In the genomic region with DNA sequence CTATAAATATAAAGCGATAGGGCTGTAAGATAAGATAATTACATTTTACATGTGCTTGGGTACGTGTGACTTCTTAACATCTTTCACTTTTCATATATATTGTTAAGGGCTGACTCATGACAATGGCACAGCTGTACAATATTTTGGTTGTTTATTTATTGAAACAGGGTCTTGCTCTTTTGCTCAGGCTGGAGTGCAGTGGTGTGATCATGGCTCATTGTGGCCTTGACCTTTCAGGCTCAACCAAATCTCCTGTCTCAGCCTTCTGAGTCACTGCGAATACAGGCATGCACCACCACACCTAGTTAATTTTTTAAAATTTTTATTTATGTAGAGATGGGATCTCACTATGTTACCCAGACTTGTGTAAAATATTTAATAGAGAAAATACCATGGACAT, we compare ENCODE assay signal across 2 cellular contexts.
A peak's percentile ranks its signal among the peaks of the same experiment; 100 is the strongest.
TF ChIP-seq lines count a peak whose summit lies in the region.

No MANE protein-coding gene starts in this region.

TF ChIP-seq in HepG2, 621 proteins besides CTCF, POLR2A, EP300 and RAD21 (continued from another document and continues in another):
- TF ChIP-seq, protein P1, sequence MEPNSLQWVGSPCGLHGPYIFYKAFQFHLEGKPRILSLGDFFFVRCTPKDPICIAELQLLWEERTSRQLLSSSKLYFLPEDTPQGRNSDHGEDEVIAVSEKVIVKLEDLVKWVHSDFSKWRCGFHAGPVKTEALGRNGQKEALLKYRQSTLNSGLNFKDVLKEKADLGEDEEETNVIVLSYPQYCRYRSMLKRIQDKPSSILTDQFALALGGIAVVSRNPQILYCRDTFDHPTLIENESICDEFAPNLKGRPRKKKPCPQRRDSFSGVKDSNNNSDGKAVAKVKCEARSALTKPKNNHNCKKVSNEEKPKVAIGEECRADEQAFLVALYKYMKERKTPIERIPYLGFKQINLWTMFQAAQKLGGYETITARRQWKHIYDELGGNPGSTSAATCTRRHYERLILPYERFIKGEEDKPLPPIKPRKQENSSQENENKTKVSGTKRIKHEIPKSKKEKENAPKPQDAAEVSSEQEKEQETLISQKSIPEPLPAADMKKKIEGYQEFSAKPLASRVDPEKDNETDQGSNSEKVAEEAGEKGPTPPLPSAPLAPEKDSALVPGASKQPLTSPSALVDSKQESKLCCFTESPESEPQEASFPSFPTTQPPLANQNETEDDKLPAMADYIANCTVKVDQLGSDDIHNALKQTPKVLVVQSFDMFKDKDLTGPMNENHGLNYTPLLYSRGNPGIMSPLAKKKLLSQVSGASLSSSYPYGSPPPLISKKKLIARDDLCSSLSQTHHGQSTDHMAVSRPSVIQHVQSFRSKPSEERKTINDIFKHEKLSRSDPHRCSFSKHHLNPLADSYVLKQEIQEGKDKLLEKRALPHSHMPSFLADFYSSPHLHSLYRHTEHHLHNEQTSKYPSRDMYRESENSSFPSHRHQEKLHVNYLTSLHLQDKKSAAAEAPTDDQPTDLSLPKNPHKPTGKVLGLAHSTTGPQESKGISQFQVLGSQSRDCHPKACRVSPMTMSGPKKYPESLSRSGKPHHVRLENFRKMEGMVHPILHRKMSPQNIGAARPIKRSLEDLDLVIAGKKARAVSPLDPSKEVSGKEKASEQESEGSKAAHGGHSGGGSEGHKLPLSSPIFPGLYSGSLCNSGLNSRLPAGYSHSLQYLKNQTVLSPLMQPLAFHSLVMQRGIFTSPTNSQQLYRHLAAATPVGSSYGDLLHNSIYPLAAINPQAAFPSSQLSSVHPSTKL (CRISPR knock-in tag; IDR thresholded peaks at IDR 0.05) = peak; percentile 71
- TF ChIP-seq GPN1 (CRISPR knock-in tag; IDR thresholded peaks at IDR 0.05; ENCODE audit: borderline replicate concordance) (no peak), NFYC (CRISPR knock-in tag; IDR thresholded peaks at IDR 0.05) (no peak), MED13 (CRISPR knock-in tag; IDR thresholded peaks at IDR 0.05) (no peak), FOXP1 (IDR thresholded peaks at IDR 0.05) (no peak), FOXP1 (CRISPR knock-in tag; IDR thresholded peaks at IDR 0.05) (peak; percentile 72), NR2C2 (CRISPR knock-in tag; IDR thresholded peaks at IDR 0.05; ENCODE audit: borderline replicate concordance) (0 out of 2 replicates have a peak, but pooled peaks have one; percentile 18), SSRP1 (CRISPR knock-in tag; IDR thresholded peaks at IDR 0.05) (no peak), ZNF550 (CRISPR knock-in tag; IDR thresholded peaks at IDR 0.05; ENCODE audit: borderline replicate concordance) (no peak), SOX5 (CRISPR knock-in tag; IDR thresholded peaks at IDR 0.05; ENCODE audit: borderline replicate concordance) (peak; percentile 53; the same call in 1 of the 2 replicates), ZNF546 (CRISPR knock-in tag; conservative IDR thresholded peaks at IDR 0.05) (no peak), ZNF530 (CRISPR knock-in tag; IDR thresholded peaks at IDR 0.05; ENCODE audit: low read depth) (no peak), ZNF672 (CRISPR knock-in tag; IDR thresholded peaks at IDR 0.05) (no peak)
- TF ChIP-seq, protein P2, sequence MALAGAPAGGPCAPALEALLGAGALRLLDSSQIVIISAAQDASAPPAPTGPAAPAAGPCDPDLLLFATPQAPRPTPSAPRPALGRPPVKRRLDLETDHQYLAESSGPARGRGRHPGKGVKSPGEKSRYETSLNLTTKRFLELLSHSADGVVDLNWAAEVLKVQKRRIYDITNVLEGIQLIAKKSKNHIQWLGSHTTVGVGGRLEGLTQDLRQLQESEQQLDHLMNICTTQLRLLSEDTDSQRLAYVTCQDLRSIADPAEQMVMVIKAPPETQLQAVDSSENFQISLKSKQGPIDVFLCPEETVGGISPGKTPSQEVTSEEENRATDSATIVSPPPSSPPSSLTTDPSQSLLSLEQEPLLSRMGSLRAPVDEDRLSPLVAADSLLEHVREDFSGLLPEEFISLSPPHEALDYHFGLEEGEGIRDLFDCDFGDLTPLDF (CRISPR knock-in tag; IDR thresholded peaks at IDR 0.05) = no peak
- TF ChIP-seq, protein P3, sequence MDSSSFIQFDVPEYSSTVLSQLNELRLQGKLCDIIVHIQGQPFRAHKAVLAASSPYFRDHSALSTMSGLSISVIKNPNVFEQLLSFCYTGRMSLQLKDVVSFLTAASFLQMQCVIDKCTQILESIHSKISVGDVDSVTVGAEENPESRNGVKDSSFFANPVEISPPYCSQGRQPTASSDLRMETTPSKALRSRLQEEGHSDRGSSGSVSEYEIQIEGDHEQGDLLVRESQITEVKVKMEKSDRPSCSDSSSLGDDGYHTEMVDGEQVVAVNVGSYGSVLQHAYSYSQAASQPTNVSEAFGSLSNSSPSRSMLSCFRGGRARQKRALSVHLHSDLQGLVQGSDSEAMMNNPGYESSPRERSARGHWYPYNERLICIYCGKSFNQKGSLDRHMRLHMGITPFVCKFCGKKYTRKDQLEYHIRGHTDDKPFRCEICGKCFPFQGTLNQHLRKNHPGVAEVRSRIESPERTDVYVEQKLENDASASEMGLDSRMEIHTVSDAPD (CRISPR knock-in tag; IDR thresholded peaks at IDR 0.05) = no peak
- TF ChIP-seq, protein P4, sequence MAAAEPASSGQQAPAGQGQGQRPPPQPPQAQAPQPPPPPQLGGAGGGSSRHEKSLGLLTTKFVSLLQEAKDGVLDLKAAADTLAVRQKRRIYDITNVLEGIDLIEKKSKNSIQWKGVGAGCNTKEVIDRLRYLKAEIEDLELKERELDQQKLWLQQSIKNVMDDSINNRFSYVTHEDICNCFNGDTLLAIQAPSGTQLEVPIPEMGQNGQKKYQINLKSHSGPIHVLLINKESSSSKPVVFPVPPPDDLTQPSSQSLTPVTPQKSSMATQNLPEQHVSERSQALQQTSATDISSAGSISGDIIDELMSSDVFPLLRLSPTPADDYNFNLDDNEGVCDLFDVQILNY (CRISPR knock-in tag; conservative IDR thresholded peaks at IDR 0.05) = no peak
- TF ChIP-seq, protein P5, sequence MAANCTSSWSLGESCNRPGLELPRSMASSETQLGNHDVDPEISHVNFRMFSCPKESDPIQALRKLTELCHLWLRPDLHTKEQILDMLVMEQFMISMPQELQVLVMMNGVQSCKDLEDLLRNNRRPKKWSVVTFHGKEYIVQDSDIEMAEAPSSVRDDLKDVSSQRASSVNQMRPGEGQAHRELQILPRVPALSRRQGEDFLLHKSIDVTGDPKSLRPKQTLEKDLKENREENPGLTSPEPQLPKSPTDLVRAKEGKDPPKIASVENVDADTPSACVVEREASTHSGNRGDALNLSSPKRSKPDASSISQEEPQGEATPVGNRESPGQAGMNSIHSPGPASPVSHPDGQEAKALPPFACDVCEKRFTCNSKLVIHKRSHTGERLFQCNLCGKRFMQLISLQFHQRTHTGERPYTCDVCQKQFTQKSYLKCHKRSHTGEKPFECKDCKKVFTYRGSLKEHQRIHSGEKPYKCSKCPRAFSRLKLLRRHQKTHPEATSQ (CRISPR knock-in tag; IDR thresholded peaks at IDR 0.05; ENCODE audit: borderline replicate concordance) = no peak

TF ChIP-seq in endothelial cell of umbilical vein, 7 proteins besides CTCF, POLR2A, EP300 and RAD21 (continued from another document):
- TF ChIP-seq JUN (IDR thresholded peaks at IDR 0.05; ENCODE audit: borderline replicate concordance, insufficient read depth, insufficient read length, low read depth) = no peak
- no peak for TF ChIP-seq EZH2 (IDR thresholded peaks at IDR 0.05; ENCODE audit: borderline replicate concordance, low read depth, low read length, severe bottlenecking)
TF ChIP-seq in endothelial cell of umbilical vein: peak in this region for 1.
